Comparison of ENCODE assay signal across 11 cellular contexts in genomic region chr22:50208939-50209892, GRCh38. TPM values are rescaled to one million over a fixed set of nuclear protein-coding genes. Genes with fewer than 3 reads are reported as not detected.
DNase-seq lines count a peak whose midpoint lies in the region; ATAC-seq and TF ChIP-seq lines count a peak whose summit lies in the region.
"Had no signal": no experiment of that assay in that cellular context is flagged by ENCODE, and none has a peak within 500 bp of the region (broad histone marks: within the 10 kb centered on the region; RNA-seq: fewer than 3 reads in every experiment).

No MANE protein-coding gene starts in this region.

- TF ChIP-seq POLR2A in right lobe of liver (IDR thresholded peaks at IDR 0.05) (no peak), testis (IDR thresholded peaks at IDR 0.05) (no peak)

- H3K36me3 ChIP-seq in RWPE2 (ENCODE audit: low read depth) (peaks cover 67% of the 10 kb centered on the region), right lobe of liver (peaks cover 6 to 64% (median 30%) of the 10 kb centered on the region in 4 donors), testis (ENCODE audit: low read depth, missing control alignments) (no peaks in the 10 kb centered on the region)

- no peaks in the 10 kb centered on the region for H3K4me1 ChIP-seq in RWPE2 (ENCODE audit: insufficient read depth, poor library complexity, severe bottlenecking)
- peaks cover 0 to 41% (median 12%) of the 10 kb centered on the region in 4 donors for H3K4me1 ChIP-seq in right lobe of liver
- peaks cover 32% of the 10 kb centered on the region for H3K4me1 ChIP-seq in testis

- H3K9me3 ChIP-seq in RWPE2 (ENCODE audit: severe bottlenecking) (no peaks in the 10 kb centered on the region), right lobe of liver (no peaks in the 10 kb centered on the region), testis (no peaks in the 10 kb centered on the region)
- H3K9me3 ChIP-seq: sigmoid colon, tibial artery had no signal

- H3K4me3 ChIP-seq in RWPE2 (ENCODE audit: severe bottlenecking) = no peak overlapping the region
- no peak overlapping the region for H3K4me3 ChIP-seq in right lobe of liver
- no peak overlapping the region for H3K4me3 ChIP-seq in testis
- H3K4me3 ChIP-seq: sigmoid colon, tibial artery had no signal

- no peak for TF ChIP-seq CTCF in RWPE2 (IDR thresholded peaks at IDR 0.05; ENCODE audit: poor library complexity, severe bottlenecking)
- TF ChIP-seq CTCF in right lobe of liver (IDR thresholded peaks at IDR 0.05) = no peak
- no peak for TF ChIP-seq CTCF in testis (IDR thresholded peaks at IDR 0.05)

- H3K27ac ChIP-seq in RWPE2 (ENCODE audit: poor library complexity, severe bottlenecking) = no peak overlapping the region
- peak overlapping the region in 1 of 3 donors; percentile 13 for H3K27ac ChIP-seq in right lobe of liver
- H3K27ac ChIP-seq in testis = peak overlapping the region; percentile 50 to 56
- H3K27ac ChIP-seq: sigmoid colon, tibial artery had no signal

- 48% methylated on average over 6 of the region's 31 CpGs for WGBS in right lobe of liver (ENCODE audit: insufficient coverage, low coverage, low lambda C conversion rate, missing lambda C conversion rate)
- 53 to 63% methylated on average over 3 to 26 of the region's 31 CpGs for WGBS in testis, 2 donors

- ATAC-seq in RWPE2 (ENCODE audit: low read depth) (peak; percentile 3; the same call in 1 of the 3 replicates), right lobe of liver (no peak)

- intact Hi-C loops in right lobe of liver (cut with DNase I) = loop anchor here in 1 of 2 donors (5.0 kb wide), 1 partner anchor 57 kb away; no protein-coding TSS in a partner anchor
- intact Hi-C loops in testis (cut with DNase I; ENCODE audit: low total_unique reads) = loop anchor here (10.0 kb wide), 1 partner anchor 64 kb away; no protein-coding TSS in a partner anchor

- H3K27me3 ChIP-seq in RWPE2 (ENCODE audit: insufficient read depth, poor library complexity, severe bottlenecking) (no peaks in the 10 kb centered on the region), right lobe of liver (no peaks in the 10 kb centered on the region), testis (no peaks in the 10 kb centered on the region)
- H3K27me3 ChIP-seq: sigmoid colon, tibial artery had no signal

- DNase-seq in activated CD8-positive, alpha-beta memory T cell treated with anti-CD3 and anti-CD28 coated beads, Interleukin-2, amount 50 U/mL, for 4 hours = peak; percentile 16
- DNase-seq in activated CD8-positive, alpha-beta memory T cell treated with anti-CD3 and anti-CD28 coated beads for 24 hours = no peak
- DNase-seq in RWPE2 (ENCODE audit: low spot score) = no peak
- DNase-seq in right lobe of liver = peak in 2 of 3 donors; percentile 21 to 59
- peak; percentile 74 for DNase-seq in testis
- DNase-seq in mucosa of gallbladder (ENCODE audit: low spot score) = no peak
- no peak for DNase-seq in activated CD4-positive, alpha-beta T cell treated with anti-CD3 and anti-CD28 coated beads for 1 hour
- no peak for DNase-seq in foreskin melanocyte
- DNase-seq: NCI-H2107 had no signal

RNA-seq across cellular contexts. Expression of gene SELENOO, which starts 8.4 kb away (rescaled TPM):
- 10 to 100 TPM; 51.1 to 67.8 (median 59.2) TPM for total RNA-seq in right lobe of liver
- 10 to 100 TPM; 57.9 to 66.8 TPM for total RNA-seq in testis
- polyA plus RNA-seq in testis (ENCODE audit: insufficient read depth, low read depth, low replicate concordance) = 20.8 TPM
- 37.0 TPM for total RNA-seq in mucosa of gallbladder

RNA-seq across cellular contexts. Expression of gene TRABD, which starts 23.5 kb away (rescaled TPM):
- 10 to 100 TPM; 18.9 to 30.2 (median 22.8) TPM for total RNA-seq in right lobe of liver
- total RNA-seq in testis = 10 to 100 TPM; 38.7 to 45.3 TPM
- 23.7 TPM for polyA plus RNA-seq in testis (ENCODE audit: insufficient read depth, low read depth, low replicate concordance)
- 55.1 TPM for total RNA-seq in mucosa of gallbladder

RNA-seq across cellular contexts. Expression of gene TUBGCP6, which starts 35.6 kb away (rescaled TPM):
- total RNA-seq in right lobe of liver = 10 to 100 TPM; 10.4 to 22.6 (median 14.6) TPM
- total RNA-seq in testis = 100 to 1,000 TPM; 136 to 143 TPM
- 40.2 TPM for polyA plus RNA-seq in testis (ENCODE audit: insufficient read depth, low read depth, low replicate concordance)
- total RNA-seq in mucosa of gallbladder = 64.4 TPM

RNA-seq across cellular contexts. Expression of gene PANX2, which starts 38.7 kb away (rescaled TPM):
- total RNA-seq in right lobe of liver = 10 to 100 TPM in 1 of 6 experiments, 1 to 10 TPM in 5; 3.9 to 12.3 (median 7.2) TPM
- total RNA-seq in testis = 1 to 10 TPM; 5.3 to 6.3 TPM
- 2.0 TPM for polyA plus RNA-seq in testis (ENCODE audit: insufficient read depth, low read depth, low replicate concordance)
- 0.95 TPM for total RNA-seq in mucosa of gallbladder

RNA-seq across cellular contexts. Expression of gene HDAC10, which starts 41.8 kb away (rescaled TPM):
- total RNA-seq in right lobe of liver (10 to 100 TPM; 19.6 to 30.5 (median 23.0) TPM), testis (10 to 100 TPM; 32.1 to 33.1 TPM), mucosa of gallbladder (100 TPM)
- 13.5 TPM for polyA plus RNA-seq in testis (ENCODE audit: insufficient read depth, low read depth, low replicate concordance)

Comparison
In these comparisons a context has a peak if more than half of its experiments do, and no peak if none do; other contexts are left out.
1. DNase-seq: peak in activated CD8-positive, alpha-beta memory T cell treated with anti-CD3 and anti-CD28 coated beads, Interleukin-2, amount 50 U/mL, for 4 hours (single experiment), right lobe of liver (2 of 3) and testis (single experiment); none in activated CD8-positive, alpha-beta memory T cell treated with anti-CD3 and anti-CD28 coated beads for 24 hours (single experiment), RWPE2 (single experiment), mucosa of gallbladder (single experiment), activated CD4-positive, alpha-beta T cell treated with anti-CD3 and anti-CD28 coated beads for 1 hour (single experiment) and foreskin melanocyte (single experiment).